In genomic region chr7:22110227-22110839, GRCh38 we compare ENCODE assay signal across 8 cellular contexts.
A peak's percentile ranks its signal among the peaks of the same experiment; 100 is the strongest.
DNase-seq lines count a peak whose midpoint lies in the region; ATAC-seq, FAIRE-seq and TF ChIP-seq lines count a peak whose summit lies in the region.

No MANE protein-coding gene starts in this region.

- H3K4me1 ChIP-seq in keratinocyte (ENCODE audit: control insufficient read depth, extremely low read depth, insufficient read depth, low read length): no peaks in the 10 kb centered on the region

- H3K9ac ChIP-seq in keratinocyte (ENCODE audit: control insufficient read depth, extremely low read depth, insufficient read depth, low read length): no peak overlapping the region

- no peaks in the 10 kb centered on the region for H3K9me3 ChIP-seq in keratinocyte (ENCODE audit: control insufficient read depth, low read depth, low read length)

- peak; percentile 25 to 39 for DNase-seq in NCI-H187 (lab: John Stamatoyannopoulos, UW)
- no peak for DNase-seq in NCI-H187 treated with DMSO at 0.1 percent for 48 hours (lab: John Stamatoyannopoulos, UW)
- DNase-seq in NCI-H2227 treated with DMSO at 0.1 percent for 48 hours (lab: John Stamatoyannopoulos, UW): peak; percentile 81
- DNase-seq in bronchial epithelial cell (ENCODE audit: low read depth): peak; percentile 75
- peak; percentile 35 for DNase-seq in keratinocyte (ENCODE audit: low read depth, low spot score)
- DNase-seq in stimulated activated CD4-positive, alpha-beta T cell treated with anti-CD3 and anti-CD28 coated beads, Interleukin-1b, Interleukin-23, amount 100 ng/mL, for 48 hours: peak; percentile 48

- TF ChIP-seq CTCF in WI38 (IDR thresholded peaks at IDR 0.05; ENCODE audit: low read depth, low read length) (peak; percentile 62), bronchial epithelial cell (IDR thresholded peaks at IDR 0.05; ENCODE audit: insufficient read depth, low read length, severe bottlenecking) (peak; percentile 73), keratinocyte (optimal IDR thresholded peaks at IDR 0.05 in 1 of 3, IDR thresholded peaks at IDR 0.05 in 1 of 3, conservative IDR thresholded peaks at IDR 0.05 in 1 of 3; ENCODE audit: extremely low read depth in 1 of 3, insufficient read depth in 2 of 3, low read length in 3 of 3) (peak; percentile 66 to 93 (median 90))

- no peaks in the 10 kb centered on the region for H3K9me1 ChIP-seq in keratinocyte (ENCODE audit: control insufficient read depth, extremely low read depth, insufficient read depth, low read length)

- dilution Hi-C loops in keratinocyte (cut with MboI; ENCODE audit: extremely low pct_ligation_motif_present, low sequenced_read_pairs): no loop called here

- FAIRE-seq in bronchial epithelial cell (lab: Jason Lieb, UNC) (no peak), keratinocyte (lab: Jason Lieb, UNC) (peak; percentile 98)

- H3K79me2 ChIP-seq in keratinocyte (ENCODE audit: control insufficient read depth, insufficient read depth, low read length): no peaks in the 10 kb centered on the region

- no peak overlapping the region for H3K4me2 ChIP-seq in keratinocyte (ENCODE audit: control insufficient read depth, extremely low read depth, insufficient read depth, low read depth, low read length)

- H3K27ac ChIP-seq in keratinocyte (ENCODE audit: control insufficient read depth, insufficient read depth, low read length): no peak overlapping the region

- H2AFZ ChIP-seq in keratinocyte (ENCODE audit: control insufficient read depth, low read length): no peak overlapping the region

- H3K27me3 ChIP-seq in bronchial epithelial cell (ENCODE audit: control insufficient read depth, insufficient read depth, low read length): peaks cover 2% of the 10 kb centered on the region
- H3K27me3 ChIP-seq in keratinocyte (ENCODE audit: control insufficient read depth, extremely low read depth, insufficient read depth, low read length): no peaks in the 10 kb centered on the region

- H3K36me3 ChIP-seq in bronchial epithelial cell (ENCODE audit: control insufficient read depth, insufficient read depth, low read length) (no peaks in the 10 kb centered on the region), keratinocyte (ENCODE audit: control insufficient read depth in 2 of 2, extremely low read depth in 1 of 2, insufficient read depth in 2 of 2, low read length in 2 of 2) (no peaks in the 10 kb centered on the region)

- peak; percentile 73 for ATAC-seq in HG03103 (IDR thresholded peaks at IDR 0.05; ENCODE audit: low read depth, unreplicated experiment)

- H3K4me3 ChIP-seq in WI38 (ENCODE audit: low read depth, low read length) (no peak overlapping the region), bronchial epithelial cell (ENCODE audit: low read depth, low read length) (no peak overlapping the region), keratinocyte (ENCODE audit: control insufficient read depth in 2 of 3, extremely low read depth in 1 of 3, insufficient read depth in 2 of 3, low read depth in 1 of 3, low read length in 3 of 3) (no peak overlapping the region)

- no peaks in the 10 kb centered on the region for H4K20me1 ChIP-seq in keratinocyte (ENCODE audit: control insufficient read depth, extremely low read depth, insufficient read depth, low read length)
